ENCODE assay signal across 11 cellular contexts in genomic region chr3:123586966-123587365, GRCh38. TPM values are rescaled to one million over a fixed set of nuclear protein-coding genes. Genes with fewer than 3 reads are reported as not detected.
DNase-seq lines count a peak whose midpoint lies in the region; ATAC-seq and TF ChIP-seq lines count a peak whose summit lies in the region.
"Had no signal": no experiment of that assay in that cellular context is flagged by ENCODE, and none has a peak within 500 bp of the region (broad histone marks: within the 10 kb centered on the region; RNA-seq: fewer than 3 reads in every experiment).

No MANE protein-coding gene starts in this region.

- H4K91ac ChIP-seq in trophoblast cell (ENCODE audit: low read depth, low read length): no peak overlapping the region

- in situ Hi-C loops in GM13977 (cut with MboI; ENCODE audit: low pct_unique_long_range_greater_than_20kb, low sequenced_read_pairs, unreplicated experiment): no loop called here

- no peaks in the 10 kb centered on the region for H3K27me3 Mint-ChIP-seq in activated naive CD4-positive, alpha-beta T cell treated with anti-CD3 and anti-CD28 coated beads, Interleukin-2, amount 10 ng/mL, durations not matched to agents 7 days and 5 days

- H3K9me3 Mint-ChIP-seq in activated naive CD4-positive, alpha-beta T cell treated with anti-CD3 and anti-CD28 coated beads, Interleukin-2, amount 10 ng/mL, durations not matched to agents 7 days and 5 days: peaks cover 33% of the 10 kb centered on the region

- CTCF ChIA-PET in activated naive CD4-positive, alpha-beta T cell treated with anti-CD3 and anti-CD28 coated beads, Interleukin-2, amount 10 ng/mL, durations not matched to agents 7 days and 5 days (lab: Charles Lee): no interaction called here
- CTCF ChIA-PET in PC-3 (lab: Charles Lee): no interaction called here

- H3K27me3 ChIP-seq in PC-3 (ENCODE audit: low read length) (no peaks in the 10 kb centered on the region), esophagus muscularis mucosa (no peaks in the 10 kb centered on the region), trophoblast cell (ENCODE audit: insufficient read depth, low read length) (no peaks in the 10 kb centered on the region)
- H3K27me3 ChIP-seq: thyroid gland had no signal

- no peak overlapping the region for H2BK5ac ChIP-seq in trophoblast cell (ENCODE audit: low read depth, low read length, poor library complexity)

- peaks cover 54% of the 10 kb centered on the region for H3K79me2 ChIP-seq in PC-3 (ENCODE audit: low read length)
- peaks cover 13% of the 10 kb centered on the region for H3K79me2 ChIP-seq in trophoblast cell (ENCODE audit: control insufficient read depth, insufficient read depth, low read length, poor library complexity)

- H3K18ac ChIP-seq in trophoblast cell (ENCODE audit: low read length): no peak overlapping the region

- H3K27ac ChIP-seq in PC-3 (ENCODE audit: low read length) (no peak overlapping the region), esophagus muscularis mucosa (replicated peaks in 1 of 4) (no peak overlapping the region), trophoblast cell (ENCODE audit: low read depth, low read length) (peak overlapping the region; percentile 95)
- H3K27ac ChIP-seq: thyroid gland had no signal

- intact Hi-C loops in PC-3 (cut with micrococcal nuclease): loop anchor here (5.0 kb wide), 1 partner anchor 55 kb away; no protein-coding TSS in a partner anchor
- intact Hi-C loops in esophagus muscularis mucosa (cut with DNase I): loop anchor here (10.0 kb wide), 1 partner anchor 138 kb away; no protein-coding TSS in a partner anchor

- no peaks in the 10 kb centered on the region for H3K9me2 ChIP-seq in PC-3 (replicated peaks; ENCODE audit: low read length)

- H3K36me3 Mint-ChIP-seq in activated naive CD4-positive, alpha-beta T cell treated with anti-CD3 and anti-CD28 coated beads, Interleukin-2, amount 10 ng/mL, durations not matched to agents 7 days and 5 days: peaks cover 37% of the 10 kb centered on the region

- peak overlapping the region; percentile 81; the same call in 1 of the 2 replicates for H3K9ac ChIP-seq in PC-3 (ENCODE audit: low read length)
- H3K9ac ChIP-seq in trophoblast cell (ENCODE audit: low read length): no peak overlapping the region

- peaks cover 31% of the 10 kb centered on the region for H3K36me3 ChIP-seq in PC-3 (ENCODE audit: low read depth, low read length)
- peaks cover 0 to 5% (median 0%) of the 10 kb centered on the region in 4 donors for H3K36me3 ChIP-seq in esophagus muscularis mucosa
- H3K36me3 ChIP-seq in trophoblast cell (ENCODE audit: control insufficient read depth in 1 of 2, insufficient read depth in 2 of 2, low read length in 2 of 2): peaks cover 9 to 13% of the 10 kb centered on the region in 2 experiments
- H3K36me3 ChIP-seq: thyroid gland had no signal

- WGBS in esophagus muscularis mucosa: 83% methylated on average over 2 of the region's 2 CpGs
- WGBS in trophoblast cell (ENCODE audit: extremely low coverage, insufficient coverage, insufficient read length): no CpG with 5 or more reads among the region's 2 CpGs

- no peak overlapping the region for H3K23ac ChIP-seq in trophoblast cell (ENCODE audit: low read length)

- H3K79me1 ChIP-seq in trophoblast cell (ENCODE audit: low read length): peaks cover 30% of the 10 kb centered on the region

- H3K4ac ChIP-seq in trophoblast cell (ENCODE audit: low read depth, low read length): no peak overlapping the region

- TF ChIP-seq CTCF in PC-3 (conservative IDR thresholded peaks at IDR 0.05; ENCODE audit: low read depth, low read length): no peak
- no peak for TF ChIP-seq CTCF in esophagus muscularis mucosa (IDR thresholded peaks at IDR 0.05)
- TF ChIP-seq CTCF in GM13977 (IDR thresholded peaks at IDR 0.05; ENCODE audit: extremely low read depth, insufficient read depth, missing control alignments): no peak

- no peak overlapping the region for H2BK12ac ChIP-seq in trophoblast cell (ENCODE audit: low read length)

- H4K20me1 ChIP-seq in PC-3 (ENCODE audit: low read length): peaks cover 12% of the 10 kb centered on the region

- no peaks in the 10 kb centered on the region for H3F3A ChIP-seq in PC-3 (ENCODE audit: low read length, unreplicated experiment)

- no peak for DNase-seq in activated naive CD4-positive, alpha-beta T cell treated with anti-CD3 and anti-CD28 coated beads, Interleukin-2, amount 10 ng/mL, durations not matched to agents 7 days and 5 days
- DNase-seq in activated naive CD4-positive, alpha-beta T cell treated with Interleukin-2 at 50 U/mL for 16 hours: no peak
- DNase-seq in PC-3 (no peak), esophagus muscularis mucosa (ENCODE audit: extremely low spot score) (peak; percentile 8), trophoblast cell (peak; percentile 92 to 100), DMS114 treated with DMSO at 0.1 percent for 48 hours (lab: John Stamatoyannopoulos, UW; ENCODE audit: unreplicated experiment) (no peak), GM13977 (ENCODE audit: low spot score) (no peak), NCI-H2081 (lab: John Stamatoyannopoulos, UW) (no peak)
- DNase-seq: activated CD4-positive, alpha-beta T cell treated with anti-CD3 and anti-CD28 coated beads, Interleukin-2, amount 50 U/mL, for 4 hours; kidney glomerular epithelial cell; thyroid gland had no signal

- no peak for TF ChIP-seq EP300 in esophagus muscularis mucosa (IDR thresholded peaks at IDR 0.05)

- H3K4me3 ChIP-seq in PC-3 (ENCODE audit: low read length) (peak overlapping the region; percentile 85), esophagus muscularis mucosa (no peak overlapping the region), trophoblast cell (ENCODE audit: low read depth, low read length) (no peak overlapping the region)

- POLR2A ChIA-PET in PC-3 (lab: Charles Lee; ENCODE audit: unreplicated experiment): no interaction called here

- H3K4me1 ChIP-seq in PC-3 (ENCODE audit: insufficient read depth, low read length): peaks cover 29% of the 10 kb centered on the region
- peaks cover 12 to 46% (median 26%) of the 10 kb centered on the region in 4 donors for H3K4me1 ChIP-seq in esophagus muscularis mucosa
- peaks cover 5 to 9% of the 10 kb centered on the region in 2 experiments for H3K4me1 ChIP-seq in trophoblast cell (ENCODE audit: control insufficient read depth in 1 of 2, insufficient read depth in 2 of 2, low read length in 2 of 2)

- 0 out of 2 replicates have a peak, but pooled peaks cover 12% of the 10 kb centered on the region for H3K9me3 ChIP-seq in PC-3 (ENCODE audit: low read length)
- H3K9me3 ChIP-seq in esophagus muscularis mucosa: peaks cover 0 to 4% (median 0%) of the 10 kb centered on the region in 4 donors
- peaks cover 11% of the 10 kb centered on the region for H3K9me3 ChIP-seq in trophoblast cell (ENCODE audit: insufficient read depth, low read depth, low read length)
- H3K9me3 ChIP-seq: thyroid gland had no signal

- H3K27ac Mint-ChIP-seq in activated naive CD4-positive, alpha-beta T cell treated with anti-CD3 and anti-CD28 coated beads, Interleukin-2, amount 10 ng/mL, durations not matched to agents 7 days and 5 days: no peak overlapping the region

- no peak for TF ChIP-seq POLR2A in esophagus muscularis mucosa (IDR thresholded peaks at IDR 0.05; ENCODE audit: low read depth)

- no TSS peak for BruUV-seq in PC-3 (replicated peaks; lab: Mats Ljungman, UMichigan)

- H4K12ac ChIP-seq in trophoblast cell (ENCODE audit: low read depth, low read length): no peak overlapping the region

- H2AK5ac ChIP-seq in trophoblast cell (ENCODE audit: low read length): no peak overlapping the region

- no peak overlapping the region for H4K8ac ChIP-seq in trophoblast cell (ENCODE audit: low read depth, low read length)

- ATAC-seq in PC-3: no peak

- H3K4me2 ChIP-seq in PC-3 (ENCODE audit: low read length) (peak overlapping the region; percentile 90), trophoblast cell (ENCODE audit: low read length) (peak overlapping the region; percentile 55)

- peak overlapping the region; percentile 12 for H3K4me3 Mint-ChIP-seq in activated naive CD4-positive, alpha-beta T cell treated with anti-CD3 and anti-CD28 coated beads, Interleukin-2, amount 10 ng/mL, durations not matched to agents 7 days and 5 days

- H3K4me1 Mint-ChIP-seq in activated naive CD4-positive, alpha-beta T cell treated with anti-CD3 and anti-CD28 coated beads, Interleukin-2, amount 10 ng/mL, durations not matched to agents 7 days and 5 days: peaks cover 28% of the 10 kb centered on the region

- H3K14ac ChIP-seq in trophoblast cell (ENCODE audit: low read length): no peak overlapping the region

- no peak overlapping the region for H2BK120ac ChIP-seq in trophoblast cell (ENCODE audit: insufficient read depth, low read length, poor library complexity)

- H2AFZ ChIP-seq in PC-3 (ENCODE audit: low read length) (peak overlapping the region; percentile 87; the same call in 1 of the 2 replicates), trophoblast cell (ENCODE audit: insufficient read depth, low read length, poor library complexity) (no peak overlapping the region)

RNA-seq across cellular contexts. Expression of gene HACD2, which starts 2.1 kb away (rescaled TPM):
- 43.8 and 47.3 TPM in 2 replicates for total RNA-seq in PC-3 (2014; rRNA removed)
- total RNA-seq in esophagus muscularis mucosa: 10 to 100 TPM; 20.5 to 30.3 (median 25.3) TPM
- 48.8 and 49.1 TPM in 2 replicates for polyA plus RNA-seq in trophoblast cell (2013)

Comparison
In these comparisons a context has a peak if more than half of its experiments do, and no peak if none do; other contexts are left out.
1. DNase-seq: peak in esophagus muscularis mucosa (single experiment) and trophoblast cell (2 of 2); none in activated naive CD4-positive, alpha-beta T cell treated with anti-CD3 and anti-CD28 coated beads, Interleukin-2, amount 10 ng/mL, durations not matched to agents 7 days and 5 days (single experiment), activated naive CD4-positive, alpha-beta T cell treated with Interleukin-2 at 50 U/mL for 16 hours (single experiment), PC-3 (single experiment), DMS114 treated with DMSO at 0.1 percent for 48 hours (single experiment), GM13977 (single experiment) and NCI-H2081 (0 of 2).